12 cellular contexts compared by ENCODE assay signal in the genomic region with DNA sequence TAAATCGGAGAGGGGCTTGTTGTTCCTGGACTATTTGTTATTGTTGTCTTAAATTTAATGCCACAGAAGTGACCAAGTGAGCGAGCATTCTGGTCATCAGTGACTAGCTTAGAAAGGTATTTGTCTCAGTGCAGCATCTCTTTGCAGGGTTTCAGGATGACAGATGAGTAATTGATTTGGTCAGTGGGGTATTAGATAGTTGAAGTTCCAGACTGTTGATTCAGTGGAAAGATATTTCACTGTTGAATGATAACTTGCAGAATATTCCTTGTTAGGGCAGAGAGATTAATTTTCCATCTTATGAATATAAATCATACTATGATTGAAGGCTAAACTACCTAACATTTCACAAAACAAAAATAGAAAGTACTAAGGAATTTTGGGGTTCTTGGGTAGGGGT.
DNase-seq lines count a peak whose midpoint lies in the region; ATAC-seq lines count a peak whose summit lies in the region.
"Had no signal": no experiment of that assay in that cellular context is flagged by ENCODE, and none has a peak within 500 bp of the region (broad histone marks: within the 10 kb centered on the region; RNA-seq: fewer than 3 reads in every experiment).

No MANE protein-coding gene starts in this region.

- peak overlapping the region; percentile 69 for H3K4me3 ChIP-seq in adipocyte (ENCODE audit: low read length)

- in situ Hi-C loops in ACHN (cut with HindIII; ENCODE audit: low pct_ligation_motif_present, low pct_unique_long_range_greater_than_20kb, low sequenced_read_pairs): no loop called here

- H3K4me1 ChIP-seq in adipocyte (ENCODE audit: control insufficient read depth, insufficient read depth, low read length): peaks cover 71% of the 10 kb centered on the region

- ATAC-seq in HG03196 (IDR thresholded peaks at IDR 0.05; ENCODE audit: unreplicated experiment) (no peak), HG03280 (IDR thresholded peaks at IDR 0.05; ENCODE audit: unreplicated experiment) (no peak)

- peak overlapping the region; percentile 81 for H3K9ac ChIP-seq in adipocyte (ENCODE audit: low read length)

- no peaks in the 10 kb centered on the region for H3K27me3 ChIP-seq in adipocyte (replicated peaks; ENCODE audit: control insufficient read depth, insufficient read depth, low read length)

- no peaks in the 10 kb centered on the region for H3K36me3 ChIP-seq in adipocyte (ENCODE audit: control insufficient read depth, insufficient read depth, low read length, severe bottlenecking)

- peak; percentile 96 for DNase-seq in ACHN
- peak; percentile 99 for DNase-seq in HS-5 (ENCODE audit: low read depth)
- peak; percentile 76 for DNase-seq in adipocyte (ENCODE audit: low read depth)
- DNase-seq in iris pigment epithelial cell (ENCODE audit: low read depth): peak; percentile 95
- DNase-seq in activated gamma-delta T cell (lab: John Stamatoyannopoulos, UW): no peak
- no peak for DNase-seq in mesenteric fat pad (ENCODE audit: low spot score)
- DNase-seq: CD4-positive, alpha-beta memory T cell; NCI-H187 treated with DMSO at 0.1 percent for 48 hours; posterior cingulate gyrus; T1000 had no signal

- H3K9me3 ChIP-seq in adipocyte (ENCODE audit: control insufficient read depth, low read length): no peaks in the 10 kb centered on the region

Comparison
In these comparisons a context has a peak if more than half of its experiments do, and no peak if none do; other contexts are left out.
1. DNase-seq: peak in ACHN (single experiment), HS-5 (single experiment), adipocyte (single experiment) and iris pigment epithelial cell (single experiment); none in activated gamma-delta T cell (single experiment) and mesenteric fat pad (single experiment).